In genomic region chr12:11717533-11717961, GRCh38 we compare ENCODE assay signal across 15 cellular contexts.
DNase-seq lines count a peak whose midpoint lies in the region; ATAC-seq and TF ChIP-seq lines count a peak whose summit lies in the region.
"Had no signal": no experiment of that assay in that cellular context is flagged by ENCODE, and none has a peak within 500 bp of the region (broad histone marks: within the 10 kb centered on the region; RNA-seq: fewer than 3 reads in every experiment).

No MANE protein-coding gene starts in this region.

- peaks cover 5% of the 10 kb centered on the region for H3K27me3 Mint-ChIP-seq in neural progenitor cell (ENCODE audit: insufficient read depth, low read depth)
- H3K27me3 Mint-ChIP-seq: effector memory CD8-positive, alpha-beta T cell had no signal

- H3K27ac ChIP-seq in SK-N-MC (no peak overlapping the region), foreskin keratinocyte (peak overlapping the region; percentile 50), neural progenitor cell (no peak overlapping the region)
- H3K27ac ChIP-seq: adrenal gland, BLaER1, PC-9 had no signal

- TF ChIP-seq CTCF in foreskin keratinocyte (conservative IDR thresholded peaks at IDR 0.05) (no peak), neural progenitor cell (IDR thresholded peaks at IDR 0.05) (no peak)

- H3K4me1 ChIP-seq in foreskin keratinocyte, result peaks cover 34% of the 10 kb centered on the region
- peaks cover 9% of the 10 kb centered on the region for H3K4me1 ChIP-seq in neural progenitor cell

- peaks cover 32% of the 10 kb centered on the region for H3K4me1 Mint-ChIP-seq in neural progenitor cell

- H3K4me2 ChIP-seq in neural progenitor cell, result no peak overlapping the region
- H3K4me2 ChIP-seq: BLaER1, PC-9 had no signal

- H3K36me3 Mint-ChIP-seq in neural progenitor cell, result peaks cover 14% of the 10 kb centered on the region

- no peak overlapping the region for H3K9ac ChIP-seq in SK-N-MC (ENCODE audit: insufficient read length)
- no peak overlapping the region for H3K9ac ChIP-seq in neural progenitor cell
- H3K9ac ChIP-seq: BLaER1 had no signal

- peaks cover 2% of the 10 kb centered on the region for H3K9me3 Mint-ChIP-seq in neural progenitor cell
- H3K9me3 Mint-ChIP-seq: effector memory CD8-positive, alpha-beta T cell; stimulated activated effector memory CD8-positive, alpha-beta T cell treated with anti-CD3 and anti-CD28 coated beads, Interleukin-12 subunit alpha, Interleukin-12 subunit beta, amount 100 ng/mL, for 72 hours had no signal

- H3K36me3 ChIP-seq in SK-N-MC (ENCODE audit: insufficient read depth, low read length) (no peaks in the 10 kb centered on the region), neural progenitor cell (no peaks in the 10 kb centered on the region)
- H3K36me3 ChIP-seq: neutrophil had no signal

- peak; percentile 62 for DNase-seq in EH (ENCODE audit: low read depth)
- no peak for DNase-seq in SK-N-MC (ENCODE audit: low read depth, low spot score)
- peak in 1 of 2 donors; percentile 33 for DNase-seq in foreskin keratinocyte
- no peak for DNase-seq in neural progenitor cell (ENCODE audit: low spot score)
- DNase-seq in RPMI8226, result no peak
- DNase-seq in UCSD-AML1 (lab: John Stamatoyannopoulos, UW; ENCODE audit: unreplicated experiment), result no peak
- no peak for DNase-seq in activated CD4-positive, alpha-beta T cell treated with anti-CD3 and anti-CD28 coated beads, Interleukin-2, amount 50 U/mL, for 4 hours
- DNase-seq in NCI-H446 treated with DMSO at 0.1 percent for 48 hours (lab: John Stamatoyannopoulos, UW), result no peak
- DNase-seq: activated CD8-positive, alpha-beta memory T cell treated with anti-CD3 and anti-CD28 coated beads, Interleukin-2, amount 50 U/mL, for 4 hours; effector memory CD8-positive, alpha-beta T cell; PC-9 had no signal

- H3K79me2 ChIP-seq in neural progenitor cell (ENCODE audit: low read depth), result no peaks in the 10 kb centered on the region

- H3K27me3 ChIP-seq in foreskin keratinocyte (no peaks in the 10 kb centered on the region), neural progenitor cell (no peaks in the 10 kb centered on the region)
- H3K27me3 ChIP-seq: adrenal gland, BLaER1, neutrophil had no signal

- ATAC-seq in foreskin keratinocyte, result no peak
- ATAC-seq: effector memory CD8-positive, alpha-beta T cell; stimulated activated effector memory CD8-positive, alpha-beta T cell treated with anti-CD3 and anti-CD28 coated beads, Interleukin-12 subunit alpha, Interleukin-12 subunit beta, amount 100 ng/mL, for 72 hours had no signal

- peak overlapping the region; percentile 49 for H3K4me3 ChIP-seq in SK-N-MC
- no peak overlapping the region for H3K4me3 ChIP-seq in neural progenitor cell
- H3K4me3 ChIP-seq: adrenal gland, BLaER1, PC-9 had no signal

- no peak overlapping the region for H3K4me3 Mint-ChIP-seq in neural progenitor cell
- H3K4me3 Mint-ChIP-seq: effector memory CD8-positive, alpha-beta T cell; stimulated activated effector memory CD8-positive, alpha-beta T cell treated with anti-CD3 and anti-CD28 coated beads, Interleukin-12 subunit alpha, Interleukin-12 subunit beta, amount 100 ng/mL, for 72 hours had no signal

- H3F3A ChIP-seq in neural progenitor cell (ENCODE audit: low read depth), result no peaks in the 10 kb centered on the region

- no peaks in the 10 kb centered on the region for H4K20me1 ChIP-seq in neural progenitor cell (ENCODE audit: low read depth)

- H3K27ac Mint-ChIP-seq in neural progenitor cell, result peak overlapping the region; percentile 58
- H3K27ac Mint-ChIP-seq: effector memory CD8-positive, alpha-beta T cell; stimulated activated effector memory CD8-positive, alpha-beta T cell treated with anti-CD3 and anti-CD28 coated beads, Interleukin-12 subunit alpha, Interleukin-12 subunit beta, amount 100 ng/mL, for 72 hours had no signal

- H3K9me3 ChIP-seq in SK-N-MC (ENCODE audit: low read depth, low read length) (no peaks in the 10 kb centered on the region), neural progenitor cell (ENCODE audit: low read depth) (no peaks in the 10 kb centered on the region)
- H3K9me3 ChIP-seq: adrenal gland, neutrophil had no signal

- H2AFZ ChIP-seq in neural progenitor cell (replicated peaks), result no peak overlapping the region
- H2AFZ ChIP-seq: PC-9 had no signal
